In the genomic region with DNA sequence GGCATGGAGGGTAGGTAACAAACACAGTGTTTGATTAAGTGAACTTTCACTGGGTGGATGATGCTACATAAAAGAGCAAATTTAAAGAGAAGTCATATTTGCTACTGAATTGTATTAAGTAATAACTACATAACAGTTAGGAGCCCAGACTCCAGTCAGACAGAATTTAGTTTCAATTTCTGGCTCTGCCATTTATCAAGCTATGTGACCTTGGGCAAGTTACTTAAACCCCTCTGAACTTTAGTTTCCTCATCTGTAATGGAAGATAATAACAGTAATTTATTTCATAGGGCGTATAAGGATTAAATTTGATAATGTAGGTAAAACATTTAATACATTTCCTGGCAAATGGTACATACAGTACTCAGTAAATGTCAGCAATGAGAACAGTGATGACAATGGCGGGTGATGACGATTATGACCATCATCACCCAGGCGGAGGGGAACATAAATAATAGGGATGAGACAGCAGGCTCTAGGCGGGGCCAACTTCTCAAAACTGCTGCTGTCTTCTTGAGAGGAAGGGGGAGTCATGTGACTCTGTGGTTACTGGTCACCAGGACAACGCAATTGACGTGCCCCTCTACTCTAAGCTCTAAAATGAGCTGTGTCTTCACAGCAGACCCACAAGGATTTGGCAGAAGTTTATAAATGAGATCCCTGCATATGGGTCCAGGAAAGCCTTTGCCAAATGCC, we compare ENCODE assay signal across 8 cellular contexts. TPM values are rescaled to one million over a fixed set of nuclear protein-coding genes. Genes with fewer than 3 reads are reported as not detected.
DNase-seq lines count a peak whose midpoint lies in the region; ATAC-seq and TF ChIP-seq lines count a peak whose summit lies in the region.

No MANE protein-coding gene starts in this region.

- peaks cover 52% of the 10 kb centered on the region for H3K4me1 ChIP-seq in psoas muscle

- H3K36me3 Mint-ChIP-seq in activated CD8-positive, alpha-beta T cell treated with anti-CD3 and anti-CD28 coated beads, Interleukin-2, amount 10 ng/mL, durations not matched to agents 7 days and 5 days (ENCODE audit: low read depth): no peaks in the 10 kb centered on the region

- POLR2A ChIA-PET in activated CD8-positive, alpha-beta T cell treated with anti-CD3 and anti-CD28 coated beads, Interleukin-2, amount 10 ng/mL, durations not matched to agents 7 days and 5 days (lab: Charles Lee): no interaction called here

- H3K4me3 ChIP-seq in psoas muscle: no peak overlapping the region

- no peak for TF ChIP-seq CTCF in psoas muscle (IDR thresholded peaks at IDR 0.05)

- H3K36me3 ChIP-seq in psoas muscle (ENCODE audit: insufficient read depth in 1 of 2, low read depth in 1 of 2): no peaks in the 10 kb centered on the region

- 34 to 49% (median 34%) methylated on average over 7 of the region's 7 CpGs for WGBS in psoas muscle, 3 donors

- DNase-seq in Daoy (ENCODE audit: low read depth) (peak; percentile 64), NCI-H187 (lab: John Stamatoyannopoulos, UW) (peak; percentile 6 to 39), fibroblast of gingiva (ENCODE audit: low read depth) (peak; percentile 92), psoas muscle (peak; percentile 52 to 65), NCI-H1092 treated with DMSO at 0.1 percent for 48 hours (lab: John Stamatoyannopoulos, UW) (no peak), cerebellar cortex (ENCODE audit: low spot score) (no peak)
- peak; percentile 79 for DNase-seq in activated CD8-positive, alpha-beta T cell treated with anti-CD3 and anti-CD28 coated beads, Interleukin-2, amount 10 ng/mL, durations not matched to agents 7 days and 5 days

- H3K9me3 ChIP-seq in psoas muscle: no peaks in the 10 kb centered on the region

- H3K4me1 Mint-ChIP-seq in activated CD8-positive, alpha-beta T cell treated with anti-CD3 and anti-CD28 coated beads, Interleukin-2, amount 10 ng/mL, durations not matched to agents 7 days and 5 days (ENCODE audit: low read depth): peaks cover 22% of the 10 kb centered on the region

- ATAC-seq in GM21619 (IDR thresholded peaks at IDR 0.05; ENCODE audit: unreplicated experiment) (peak; percentile 87), psoas muscle (peak; percentile 40 to 88 (median 70))
- peak; percentile 90 for ATAC-seq in activated CD8-positive, alpha-beta T cell treated with anti-CD3 and anti-CD28 coated beads, Interleukin-2, amount 10 ng/mL, durations not matched to agents 7 days and 5 days

- H3K27ac ChIP-seq in psoas muscle: peak overlapping the region; percentile 57

- no peaks in the 10 kb centered on the region for H3K27me3 ChIP-seq in psoas muscle (ENCODE audit: insufficient read depth in 3 of 3, low read length in 2 of 3)

- CTCF ChIA-PET in activated CD8-positive, alpha-beta T cell treated with anti-CD3 and anti-CD28 coated beads, Interleukin-2, amount 10 ng/mL, durations not matched to agents 7 days and 5 days (lab: Charles Lee): interaction anchor here (1.3 to 6.6 kb wide), 3 partner anchors 12 to 148 kb away, joined by 6 to 61 read pairs (median 6); partner anchors contain the start of gene DNMBP

- intact Hi-C loops in psoas muscle (cut with DNase I): no loop called here

- H3K4me3 Mint-ChIP-seq in activated CD8-positive, alpha-beta T cell treated with anti-CD3 and anti-CD28 coated beads, Interleukin-2, amount 10 ng/mL, durations not matched to agents 7 days and 5 days: peak overlapping the region; percentile 52

- H3K9me3 Mint-ChIP-seq in activated CD8-positive, alpha-beta T cell treated with anti-CD3 and anti-CD28 coated beads, Interleukin-2, amount 10 ng/mL, durations not matched to agents 7 days and 5 days (ENCODE audit: insufficient read depth): no peaks in the 10 kb centered on the region

- peak overlapping the region; percentile 70 for H3K27ac Mint-ChIP-seq in activated CD8-positive, alpha-beta T cell treated with anti-CD3 and anti-CD28 coated beads, Interleukin-2, amount 10 ng/mL, durations not matched to agents 7 days and 5 days

- no peaks in the 10 kb centered on the region for H3K27me3 Mint-ChIP-seq in activated CD8-positive, alpha-beta T cell treated with anti-CD3 and anti-CD28 coated beads, Interleukin-2, amount 10 ng/mL, durations not matched to agents 7 days and 5 days (ENCODE audit: low read depth)

RNA-seq across cellular contexts. Expression of gene DNMBP, which starts 15.6 kb away (rescaled TPM):
- total RNA-seq in Daoy (2014; rRNA removed; shearing (Covaris generic)): 13.7 and 14.4 TPM in 2 replicates
- 1 to 10 TPM; 4.1 to 4.4 TPM for total RNA-seq in activated CD8-positive, alpha-beta T cell treated with anti-CD3 and anti-CD28 coated beads, Interleukin-2, amount 10 ng/mL, durations not matched to agents 7 days and 5 days
- 10 to 100 TPM; 10.7 to 16.9 (median 12.4) TPM for total RNA-seq in psoas muscle
- polyA plus RNA-seq in psoas muscle: 10 to 100 TPM in 1 of 3 donors, 1 to 10 TPM in 2; 6.2 to 11.0 (median 8.3) TPM

Comparison
In these comparisons a context has a peak if more than half of its experiments do, and no peak if none do; other contexts are left out.
1. DNase-seq: peak in Daoy (single experiment), NCI-H187 (2 of 2), activated CD8-positive, alpha-beta T cell treated with anti-CD3 and anti-CD28 coated beads, Interleukin-2, amount 10 ng/mL, durations not matched to agents 7 days and 5 days (single experiment), fibroblast of gingiva (single experiment) and psoas muscle (2 of 2); none in NCI-H1092 treated with DMSO at 0.1 percent for 48 hours (single experiment) and cerebellar cortex (single experiment).
2. Peak in every context shown above with its lines, with median percentiles within 50 percentile points of each other: ATAC-seq.